ENCODE assay signal across 14 cellular contexts in genomic region chr3:116440196-116440595, GRCh38. TPM values are rescaled to one million over a fixed set of nuclear protein-coding genes. Genes with fewer than 3 reads are reported as not detected.
DNase-seq lines count a peak whose midpoint lies in the region; TF ChIP-seq lines count a peak whose summit lies in the region.
"Had no signal": no experiment of that assay in that cellular context is flagged by ENCODE, and none has a peak within 500 bp of the region (broad histone marks: within the 10 kb centered on the region; RNA-seq: fewer than 3 reads in every experiment).

No MANE protein-coding gene starts in this region.

- TF ChIP-seq CTCF in fibroblast of pulmonary artery (IDR thresholded peaks at IDR 0.05; ENCODE audit: low read length, missing control alignments) = no peak

- in situ Hi-C loops in ACHN (cut with HindIII; ENCODE audit: low pct_ligation_motif_present, low pct_unique_long_range_greater_than_20kb, low sequenced_read_pairs) = no loop called here

- H3K27me3 Mint-ChIP-seq in activated naive CD4-positive, alpha-beta T cell treated with anti-CD3 and anti-CD28 coated beads, Interleukin-2, amount 10 ng/mL, durations not matched to agents 7 days and 5 days = peaks cover 10% of the 10 kb centered on the region

- no peak overlapping the region for H3K4me3 ChIP-seq in fibroblast of pulmonary artery (replicated peaks; ENCODE audit: low read depth, low read length)
- H3K4me3 ChIP-seq: upper lobe of left lung had no signal

- H3K36me3 Mint-ChIP-seq in activated naive CD4-positive, alpha-beta T cell treated with anti-CD3 and anti-CD28 coated beads, Interleukin-2, amount 10 ng/mL, durations not matched to agents 7 days and 5 days = no peaks in the 10 kb centered on the region

- H3K4me1 Mint-ChIP-seq in activated naive CD4-positive, alpha-beta T cell treated with anti-CD3 and anti-CD28 coated beads, Interleukin-2, amount 10 ng/mL, durations not matched to agents 7 days and 5 days = no peaks in the 10 kb centered on the region

- no peak overlapping the region for H3K4me3 Mint-ChIP-seq in activated naive CD4-positive, alpha-beta T cell treated with anti-CD3 and anti-CD28 coated beads, Interleukin-2, amount 10 ng/mL, durations not matched to agents 7 days and 5 days

- CTCF ChIA-PET in activated naive CD4-positive, alpha-beta T cell treated with anti-CD3 and anti-CD28 coated beads, Interleukin-2, amount 10 ng/mL, durations not matched to agents 7 days and 5 days (lab: Charles Lee) = no interaction called here

- DNase-seq in ACHN = peak; percentile 53
- peak; percentile 67 for DNase-seq in H4 (ENCODE audit: low spot score)
- DNase-seq in T1000 (lab: John Stamatoyannopoulos, UW) = peak; percentile 12
- peak; percentile 42 for DNase-seq in fibroblast of pulmonary artery (ENCODE audit: low read depth)
- no peak for DNase-seq in activated naive CD4-positive, alpha-beta T cell treated with anti-CD3 and anti-CD28 coated beads, Interleukin-2, amount 10 ng/mL, durations not matched to agents 7 days and 5 days
- DNase-seq in NCI-H446 (lab: John Stamatoyannopoulos, UW) = no peak
- DNase-seq in NCI-H187 (lab: John Stamatoyannopoulos, UW) = no peak
- DNase-seq in NCI-H1417 treated with DMSO at 0.1 percent for 48 hours (lab: John Stamatoyannopoulos, UW) = no peak
- DNase-seq: activated CD4-positive, alpha-beta T cell treated with anti-CD3 and anti-CD28 coated beads for 1 hour; AML-193; amniotic stem cell; GOT3 had no signal

- no peaks in the 10 kb centered on the region for H3K9me3 Mint-ChIP-seq in activated naive CD4-positive, alpha-beta T cell treated with anti-CD3 and anti-CD28 coated beads, Interleukin-2, amount 10 ng/mL, durations not matched to agents 7 days and 5 days

- no peak overlapping the region for H3K27ac Mint-ChIP-seq in activated naive CD4-positive, alpha-beta T cell treated with anti-CD3 and anti-CD28 coated beads, Interleukin-2, amount 10 ng/mL, durations not matched to agents 7 days and 5 days
- H3K27ac Mint-ChIP-seq: progenitor cell of endocrine pancreas had no signal

RNA-seq across cellular contexts. Expression of gene LSAMP, which starts 5.1 kb away (rescaled TPM):
- 4.7 and 5.9 TPM in 2 replicates for total RNA-seq in H4 (2014; rRNA removed; shearing (Covaris generic))

Comparison
In these comparisons a context has a peak if more than half of its experiments do, and no peak if none do; other contexts are left out.
1. DNase-seq: peak in ACHN (single experiment), H4 (single experiment), T1000 (single experiment) and fibroblast of pulmonary artery (single experiment); none in activated naive CD4-positive, alpha-beta T cell treated with anti-CD3 and anti-CD28 coated beads, Interleukin-2, amount 10 ng/mL, durations not matched to agents 7 days and 5 days (single experiment), NCI-H446 (0 of 2), NCI-H187 (0 of 2) and NCI-H1417 treated with DMSO at 0.1 percent for 48 hours (single experiment).